Comparison of ENCODE assay signal across 8 cellular contexts in genomic region chr2:219441451-219442205, GRCh38. TPM values are rescaled to one million over a fixed set of nuclear protein-coding genes. Genes with fewer than 3 reads are reported as not detected.
DNase-seq lines count a peak whose midpoint lies in the region; ATAC-seq, FAIRE-seq and TF ChIP-seq lines count a peak whose summit lies in the region.

No MANE protein-coding gene starts in this region.

- intact Hi-C loops in activated CD4-positive, alpha-beta T cell treated with anti-CD3 and anti-CD28 coated beads for 36 hours (cut with DNase I, micrococcal nuclease): no loop called here
- intact Hi-C loops in HepG2 (cut with micrococcal nuclease; ENCODE audit: unreplicated experiment): no loop called here

- no peak overlapping the region for H2AFZ ChIP-seq in HepG2 (ENCODE audit: low read length)

- POLR2A ChIA-PET in activated CD4-positive, alpha-beta T cell treated with anti-CD3 and anti-CD28 coated beads for 36 hours (lab: Charles Lee): no interaction called here
- POLR2A ChIA-PET in HepG2 (lab: Yijun Ruan, JAX): no interaction called here

- no peak overlapping the region for H3K27ac ChIP-seq in HUES64 (ENCODE audit: low read depth, low read length)
- no peak overlapping the region for H3K27ac ChIP-seq in HepG2 (ENCODE audit: extremely low read length, insufficient read depth, low read length)

- peak overlapping the region; percentile 54; the same call in 1 of the 2 replicates for H3K4me2 ChIP-seq in HepG2 (ENCODE audit: low read depth, low read length)

- TF ChIP-seq EP300 in HepG2 (IDR thresholded peaks at IDR 0.05; ENCODE audit: low read depth in 2 of 2, low read length in 2 of 2): no peak
- no peak for TF ChIP-seq EP300 in HepG2 (CRISPR knock-in tag; IDR thresholded peaks at IDR 0.05; ENCODE audit: borderline replicate concordance)

- no peak for TF ChIP-seq CTCF in AG09309 (IDR thresholded peaks at IDR 0.05; ENCODE audit: control insufficient read depth, insufficient read depth, low read depth, low read length, missing control alignments)
- TF ChIP-seq CTCF in HepG2 (CRISPR knock-in tag; IDR thresholded peaks at IDR 0.05): no peak

- peak overlapping the region; percentile 25 for H3K4me3 Mint-ChIP-seq in activated CD4-positive, alpha-beta T cell treated with anti-CD3 and anti-CD28 coated beads for 36 hours

- TF ChIP-seq RAD21 in HepG2 (CRISPR knock-in tag; IDR thresholded peaks at IDR 0.05): no peak

- peaks cover 3% of the 10 kb centered on the region; the same call in 1 of the 2 replicates for H4K20me1 ChIP-seq in HepG2 (ENCODE audit: insufficient read depth, low read length)

- peak overlapping the region; percentile 61 for H3K4me3 ChIP-seq in AG09309 (ENCODE audit: control insufficient read depth, low read depth, low read length)
- peak overlapping the region; percentile 70 for H3K4me3 ChIP-seq in HUES64 (ENCODE audit: low read length)
- peak overlapping the region in 1 of 3 experiments; percentile 49; a peak in 2 of 6 replicates for H3K4me3 ChIP-seq in HepG2 (replicated peaks in 1 of 3; ENCODE audit: insufficient read depth in 1 of 3, low read depth in 2 of 3, low read length in 3 of 3)

- ATAC-seq in activated CD4-positive, alpha-beta T cell treated with anti-CD3 and anti-CD28 coated beads for 36 hours: peak; percentile 58
- no peak for ATAC-seq in HepG2
- no peak for ATAC-seq in HG02870 (IDR thresholded peaks at IDR 0.05; ENCODE audit: unreplicated experiment)

- peaks cover 12% of the 10 kb centered on the region; the same call in 1 of the 2 replicates for H3K4me1 ChIP-seq in HUES64 (ENCODE audit: insufficient read depth, low read length)
- no peaks in the 10 kb centered on the region for H3K4me1 ChIP-seq in HepG2 (ENCODE audit: insufficient read depth, low read length)

- in situ Hi-C loops in HepG2 (cut with HindIII; ENCODE audit: extremely low pct_ligation_motif_present, low pct_unique_long_range_greater_than_20kb): no loop called here

- WGBS in HUES64: 2% methylated on average over 66 of the region's 68 CpGs
- 7% methylated on average over 26 of the region's 68 CpGs for WGBS in HepG2 (ENCODE audit: low lambda C conversion rate)

- no peak for TF ChIP-seq POLR2A in HepG2 (IDR thresholded peaks at IDR 0.05; ENCODE audit: insufficient read depth in 1 of 2, low read depth in 2 of 2, low read length in 2 of 2)

- BruUV-seq in HepG2 (replicated peaks; lab: Mats Ljungman, UMichigan): no TSS peak

- H3K36me3 Mint-ChIP-seq in activated CD4-positive, alpha-beta T cell treated with anti-CD3 and anti-CD28 coated beads for 36 hours (ENCODE audit: low read depth): no peaks in the 10 kb centered on the region

- H3K9me3 ChIP-seq in HUES64 (ENCODE audit: insufficient read depth, low read depth, low read length) (no peaks in the 10 kb centered on the region), HepG2 (ENCODE audit: low read length) (no peaks in the 10 kb centered on the region)

- no peak overlapping the region for H3K27ac Mint-ChIP-seq in activated CD4-positive, alpha-beta T cell treated with anti-CD3 and anti-CD28 coated beads for 36 hours

- CTCF ChIA-PET in activated CD4-positive, alpha-beta T cell treated with anti-CD3 and anti-CD28 coated beads for 36 hours (lab: Charles Lee): interaction anchor here (0.8 to 1.2 kb wide), 2 partner anchors 22 to 39 kb away, joined by 4 read pairs; no protein-coding TSS in a partner anchor
- CTCF ChIA-PET in HepG2 (lab: Yijun Ruan, JAX; ENCODE audit: low intra/inter-chr PET ratio, low total read pairs): no interaction called here

- no peaks in the 10 kb centered on the region for H3K36me3 ChIP-seq in HUES64 (ENCODE audit: insufficient read depth, low read length)
- H3K36me3 ChIP-seq in HepG2 (replicated peaks in 1 of 2; ENCODE audit: control insufficient read depth in 1 of 2, insufficient read depth in 2 of 2, low read length in 2 of 2): no peaks in the 10 kb centered on the region

- FAIRE-seq in HepG2 (lab: Jason Lieb, UNC): no peak

- H3K9ac ChIP-seq in HUES64 (ENCODE audit: low read depth, low read length): peak overlapping the region; percentile 51; the same call in 1 of the 2 replicates
- H3K9ac ChIP-seq in HepG2 (ENCODE audit: insufficient read depth, low read depth, low read length): no peak overlapping the region

- no peak for DNase-seq in AG09309 (ENCODE audit: low read depth)
- DNase-seq in activated CD4-positive, alpha-beta T cell treated with anti-CD3 and anti-CD28 coated beads for 36 hours: peak; percentile 69
- DNase-seq in dedifferentiated amniotic fluid mesenchymal stem cell (ENCODE audit: extremely low spot score): peak; percentile 45
- DNase-seq in HepG2 (ENCODE audit: low spot score): no peak
- peak; percentile 22 to 48 for DNase-seq in stimulated activated CD8-positive, alpha-beta memory T cell treated with anti-CD3 and anti-CD28 coated beads, Interleukin-2, amount 100 ng/mL, for 1 hour (ENCODE audit: low read depth in 2 of 2)
- no peak for DNase-seq in DMS153 (lab: John Stamatoyannopoulos, UW)

- H3K4me1 Mint-ChIP-seq in activated CD4-positive, alpha-beta T cell treated with anti-CD3 and anti-CD28 coated beads for 36 hours: peaks cover 13% of the 10 kb centered on the region

- no peaks in the 10 kb centered on the region for H3K79me2 ChIP-seq in HepG2 (ENCODE audit: insufficient read depth, low read length)

- H3K27me3 ChIP-seq in HUES64 (ENCODE audit: insufficient read depth, low read length): peaks cover 24% of the 10 kb centered on the region
- H3K27me3 ChIP-seq in HepG2 (ENCODE audit: control insufficient read depth in 1 of 2, insufficient read depth in 2 of 2, low read length in 2 of 2): peaks cover 39 to 90% of the 10 kb centered on the region in 2 experiments

- peaks cover 8% of the 10 kb centered on the region for H3K27me3 Mint-ChIP-seq in activated CD4-positive, alpha-beta T cell treated with anti-CD3 and anti-CD28 coated beads for 36 hours

- no peaks in the 10 kb centered on the region for H3K9me3 Mint-ChIP-seq in activated CD4-positive, alpha-beta T cell treated with anti-CD3 and anti-CD28 coated beads for 36 hours (ENCODE audit: low read depth)

RNA-seq across cellular contexts. Expression of gene SPEG, which starts 7.0 kb away (rescaled TPM):
- 15.6 TPM for polyA plus RNA-seq in HUES64 (2013, experiment 1 of 2)
- polyA plus RNA-seq in HUES64 (2013, experiment 2 of 2): 21.6 TPM
- total RNA-seq in activated CD4-positive, alpha-beta T cell treated with anti-CD3 and anti-CD28 coated beads for 36 hours: 1 to 10 TPM in 1 of 2 experiments, under 1 TPM in 1; 0.89 to 1.4 TPM
- total RNA-seq in HepG2 (2016; rRNA removed; fragmentation: Illumina TruSeq; extraction: Trizol): 0.18 TPM in 1 of 2 replicates, not detected in the other
- total RNA-seq in HepG2 (2016; cell fraction: cytosol; rRNA removed; fragmentation: Illumina TruSeq; extraction: Trizol; ENCODE audit: low read depth): 0.51 TPM in 1 of 2 replicates, not detected in the other
- total RNA-seq in HepG2 (2016; cell fraction: insoluble cytoplasmic fraction; rRNA removed; fragmentation: Illumina TruSeq; extraction: Trizol): 0.06 TPM in 1 of 2 replicates, not detected in the other
- total RNA-seq in HepG2 (2016; cell fraction: membrane; rRNA removed; fragmentation: Illumina TruSeq; extraction: Trizol): 0.12 and 1.1 TPM in 2 replicates
- total RNA-seq in HepG2 (2016; cell fraction: nucleus; rRNA removed; fragmentation: Illumina TruSeq; extraction: Trizol): 0.71 TPM in 1 of 2 replicates, not detected in the other
- 0.24 and 0.94 TPM in 2 replicates for polyA plus RNA-seq in HepG2 (2011; rRNA removed)
- 0.13 and 0.20 TPM in 2 replicates for polyA plus RNA-seq in HepG2 (2011; cell fraction: cytosol; rRNA removed)
- polyA plus RNA-seq in HepG2 (2011; cell fraction: nucleus; rRNA removed): 0.45 and 1.0 TPM in 2 replicates
- 0.93 and 1.4 TPM in 2 replicates for polyA plus RNA-seq in HepG2 (2012)
- polyA plus RNA-seq in HepG2 (2016; cell fraction: cytosol; fragmentation: Illumina TruSeq; extraction: Trizol; ENCODE audit: low read depth): 0.38 and 0.63 TPM in 2 replicates
- polyA plus RNA-seq in HepG2 (2016; cell fraction: insoluble cytoplasmic fraction; fragmentation: Illumina TruSeq; extraction: Trizol; ENCODE audit: low read depth): 0.98 TPM in 1 of 2 replicates, not detected in the other
- polyA plus RNA-seq in HepG2 (2016; cell fraction: membrane; fragmentation: Illumina TruSeq; extraction: Trizol; ENCODE audit: low read depth): 0.58 and 1.4 TPM in 2 replicates
- polyA plus RNA-seq in HepG2 (2016; cell fraction: nucleus; fragmentation: Illumina TruSeq; extraction: Trizol; ENCODE audit: insufficient read depth, low read depth): 0.41 TPM in 1 of 2 replicates, not detected in the other
- polyA minus RNA-seq in HepG2 (2011; rRNA and poly(A)+ RNA removed; ENCODE audit: low replicate concordance): 0.44 and 4.0 TPM in 2 replicates
- not detected in 2 replicates for polyA minus RNA-seq in HepG2 (2011; cell fraction: cytosol; rRNA and poly(A)+ RNA removed)
- 0.37 and 1.8 TPM in 2 replicates for polyA minus RNA-seq in HepG2 (2011; cell fraction: nucleus; rRNA and poly(A)+ RNA removed)

RNA-seq across cellular contexts. Expression of gene DES, which starts 23.5 kb away (rescaled TPM):
- polyA plus RNA-seq in HUES64 (2013, experiment 1 of 2): 2.4 TPM
- polyA plus RNA-seq in HUES64 (2013, experiment 2 of 2): 4.6 TPM
- total RNA-seq in activated CD4-positive, alpha-beta T cell treated with anti-CD3 and anti-CD28 coated beads for 36 hours: not detected
- not detected in 2 replicates for total RNA-seq in HepG2 (2016; rRNA removed; fragmentation: Illumina TruSeq; extraction: Trizol)
- total RNA-seq in HepG2 (2016; cell fraction: cytosol; rRNA removed; fragmentation: Illumina TruSeq; extraction: Trizol; ENCODE audit: low read depth): 0.10 TPM in 1 of 2 replicates, not detected in the other
- not detected in 2 replicates for total RNA-seq in HepG2 (2016; cell fraction: insoluble cytoplasmic fraction; rRNA removed; fragmentation: Illumina TruSeq; extraction: Trizol)
- total RNA-seq in HepG2 (2016; cell fraction: membrane; rRNA removed; fragmentation: Illumina TruSeq; extraction: Trizol): not detected in 2 replicates
- not detected in 2 replicates for total RNA-seq in HepG2 (2016; cell fraction: nucleus; rRNA removed; fragmentation: Illumina TruSeq; extraction: Trizol)
- 0.21 TPM in 1 of 2 replicates, not detected in the other for polyA plus RNA-seq in HepG2 (2011; rRNA removed)
- 0.05 and 0.09 TPM in 2 replicates for polyA plus RNA-seq in HepG2 (2011; cell fraction: cytosol; rRNA removed)
- polyA plus RNA-seq in HepG2 (2011; cell fraction: nucleus; rRNA removed): 0.51 TPM in 1 of 2 replicates, not detected in the other
- polyA plus RNA-seq in HepG2 (2012): not detected in 2 replicates
- not detected in 2 replicates for polyA plus RNA-seq in HepG2 (2016; cell fraction: cytosol; fragmentation: Illumina TruSeq; extraction: Trizol; ENCODE audit: low read depth)
- polyA plus RNA-seq in HepG2 (2016; cell fraction: insoluble cytoplasmic fraction; fragmentation: Illumina TruSeq; extraction: Trizol; ENCODE audit: low read depth): not detected in 2 replicates
- not detected in 2 replicates for polyA plus RNA-seq in HepG2 (2016; cell fraction: membrane; fragmentation: Illumina TruSeq; extraction: Trizol; ENCODE audit: low read depth)
- not detected in 2 replicates for polyA plus RNA-seq in HepG2 (2016; cell fraction: nucleus; fragmentation: Illumina TruSeq; extraction: Trizol; ENCODE audit: insufficient read depth, low read depth)
- polyA minus RNA-seq in HepG2 (2011; rRNA and poly(A)+ RNA removed; ENCODE audit: low replicate concordance): 0.06 and 8.3 TPM in 2 replicates
- not detected in 2 replicates for polyA minus RNA-seq in HepG2 (2011; cell fraction: cytosol; rRNA and poly(A)+ RNA removed)
- polyA minus RNA-seq in HepG2 (2011; cell fraction: nucleus; rRNA and poly(A)+ RNA removed): not detected in 2 replicates

RNA-seq across cellular contexts. Expression of gene DNPEP, which starts 53.9 kb away (rescaled TPM):
- 32.9 TPM for polyA plus RNA-seq in HUES64 (2013, experiment 1 of 2)
- polyA plus RNA-seq in HUES64 (2013, experiment 2 of 2): 42.9 TPM
- total RNA-seq in activated CD4-positive, alpha-beta T cell treated with anti-CD3 and anti-CD28 coated beads for 36 hours: 10 to 100 TPM; 81.0 to 93.1 TPM
- total RNA-seq in HepG2 (2016; rRNA removed; fragmentation: Illumina TruSeq; extraction: Trizol): 103 and 104 TPM in 2 replicates
- 50.2 and 51.7 TPM in 2 replicates for total RNA-seq in HepG2 (2016; cell fraction: cytosol; rRNA removed; fragmentation: Illumina TruSeq; extraction: Trizol; ENCODE audit: low read depth)
- total RNA-seq in HepG2 (2016; cell fraction: insoluble cytoplasmic fraction; rRNA removed; fragmentation: Illumina TruSeq; extraction: Trizol): 93.4 and 106 TPM in 2 replicates
- 77.6 and 92.7 TPM in 2 replicates for total RNA-seq in HepG2 (2016; cell fraction: membrane; rRNA removed; fragmentation: Illumina TruSeq; extraction: Trizol)
- total RNA-seq in HepG2 (2016; cell fraction: nucleus; rRNA removed; fragmentation: Illumina TruSeq; extraction: Trizol): 62.5 and 67.1 TPM in 2 replicates
- 109 and 130 TPM in 2 replicates for polyA plus RNA-seq in HepG2 (2011; rRNA removed)
- polyA plus RNA-seq in HepG2 (2011; cell fraction: cytosol; rRNA removed): 66.5 and 97.7 TPM in 2 replicates
- 277 and 306 TPM in 2 replicates for polyA plus RNA-seq in HepG2 (2011; cell fraction: nucleus; rRNA removed)
- 76.3 and 101 TPM in 2 replicates for polyA plus RNA-seq in HepG2 (2012)
- 62.5 and 80.3 TPM in 2 replicates for polyA plus RNA-seq in HepG2 (2016; cell fraction: cytosol; fragmentation: Illumina TruSeq; extraction: Trizol; ENCODE audit: low read depth)
- 93.7 and 94.8 TPM in 2 replicates for polyA plus RNA-seq in HepG2 (2016; cell fraction: insoluble cytoplasmic fraction; fragmentation: Illumina TruSeq; extraction: Trizol; ENCODE audit: low read depth)
- polyA plus RNA-seq in HepG2 (2016; cell fraction: membrane; fragmentation: Illumina TruSeq; extraction: Trizol; ENCODE audit: low read depth): 72.3 and 84.5 TPM in 2 replicates
- polyA plus RNA-seq in HepG2 (2016; cell fraction: nucleus; fragmentation: Illumina TruSeq; extraction: Trizol; ENCODE audit: insufficient read depth, low read depth): 145 and 149 TPM in 2 replicates
- 78.0 and 193 TPM in 2 replicates for polyA minus RNA-seq in HepG2 (2011; rRNA and poly(A)+ RNA removed; ENCODE audit: low replicate concordance)
- polyA minus RNA-seq in HepG2 (2011; cell fraction: cytosol; rRNA and poly(A)+ RNA removed): 37.2 and 45.9 TPM in 2 replicates
- polyA minus RNA-seq in HepG2 (2011; cell fraction: nucleus; rRNA and poly(A)+ RNA removed): 77.3 and 82.6 TPM in 2 replicates

RNA-seq across cellular contexts. Expression of gene GMPPA, which starts 57.1 kb away (rescaled TPM):
- 25.1 TPM for polyA plus RNA-seq in HUES64 (2013, experiment 1 of 2)
- polyA plus RNA-seq in HUES64 (2013, experiment 2 of 2): 25.2 TPM
- 10 to 100 TPM; 35.2 to 35.5 TPM for total RNA-seq in activated CD4-positive, alpha-beta T cell treated with anti-CD3 and anti-CD28 coated beads for 36 hours
- total RNA-seq in HepG2 (2016; rRNA removed; fragmentation: Illumina TruSeq; extraction: Trizol): 81.1 and 88.7 TPM in 2 replicates
- 41.1 and 50.9 TPM in 2 replicates for total RNA-seq in HepG2 (2016; cell fraction: cytosol; rRNA removed; fragmentation: Illumina TruSeq; extraction: Trizol; ENCODE audit: low read depth)
- 81.2 and 82.9 TPM in 2 replicates for total RNA-seq in HepG2 (2016; cell fraction: insoluble cytoplasmic fraction; rRNA removed; fragmentation: Illumina TruSeq; extraction: Trizol)
- 59.8 and 79.0 TPM in 2 replicates for total RNA-seq in HepG2 (2016; cell fraction: membrane; rRNA removed; fragmentation: Illumina TruSeq; extraction: Trizol)
- total RNA-seq in HepG2 (2016; cell fraction: nucleus; rRNA removed; fragmentation: Illumina TruSeq; extraction: Trizol): 39.6 and 46.3 TPM in 2 replicates
- polyA plus RNA-seq in HepG2 (2011; rRNA removed): 106 and 115 TPM in 2 replicates
- polyA plus RNA-seq in HepG2 (2011; cell fraction: cytosol; rRNA removed): 98.1 and 128 TPM in 2 replicates
- polyA plus RNA-seq in HepG2 (2011; cell fraction: nucleus; rRNA removed): 123 and 155 TPM in 2 replicates
- 44.8 and 45.3 TPM in 2 replicates for polyA plus RNA-seq in HepG2 (2012)
- polyA plus RNA-seq in HepG2 (2016; cell fraction: cytosol; fragmentation: Illumina TruSeq; extraction: Trizol; ENCODE audit: low read depth): 40.7 and 53.5 TPM in 2 replicates
- 88.1 and 98.3 TPM in 2 replicates for polyA plus RNA-seq in HepG2 (2016; cell fraction: insoluble cytoplasmic fraction; fragmentation: Illumina TruSeq; extraction: Trizol; ENCODE audit: low read depth)
- polyA plus RNA-seq in HepG2 (2016; cell fraction: membrane; fragmentation: Illumina TruSeq; extraction: Trizol; ENCODE audit: low read depth): 54.7 and 71.1 TPM in 2 replicates
- 87.2 and 90.5 TPM in 2 replicates for polyA plus RNA-seq in HepG2 (2016; cell fraction: nucleus; fragmentation: Illumina TruSeq; extraction: Trizol; ENCODE audit: insufficient read depth, low read depth)
- polyA minus RNA-seq in HepG2 (2011; rRNA and poly(A)+ RNA removed; ENCODE audit: low replicate concordance): 98.5 and 174 TPM in 2 replicates
- polyA minus RNA-seq in HepG2 (2011; cell fraction: cytosol; rRNA and poly(A)+ RNA removed): 43.2 and 68.0 TPM in 2 replicates
- 32.6 and 38.2 TPM in 2 replicates for polyA minus RNA-seq in HepG2 (2011; cell fraction: nucleus; rRNA and poly(A)+ RNA removed)

Comparison
In these comparisons a context has a peak if more than half of its experiments do, and no peak if none do; other contexts are left out.
1. DNase-seq: peak in activated CD4-positive, alpha-beta T cell treated with anti-CD3 and anti-CD28 coated beads for 36 hours (single experiment), dedifferentiated amniotic fluid mesenchymal stem cell (single experiment) and stimulated activated CD8-positive, alpha-beta memory T cell treated with anti-CD3 and anti-CD28 coated beads, Interleukin-2, amount 100 ng/mL, for 1 hour (2 of 2); none in AG09309 (single experiment), HepG2 (single experiment) and DMS153 (single experiment).